Comparison of ENCODE assay signal across 1 cellular context in genomic region chr21:32727728-32728454, GRCh38.
TF ChIP-seq lines count a peak whose summit lies in the region.

SYNJ1 (minus strand) TSS chr21:32728013; CDS start chr21:32726895, 1,118 bp downstream.

TF ChIP-seq in K562, 482 proteins besides CTCF, POLR2A, EP300 and RAD21 (continued from another document and continues in another):
- no peak for TF ChIP-seq BRF2 (IDR thresholded peaks at IDR 0.05; ENCODE audit: borderline replicate concordance, insufficient read depth, insufficient read length)
- TF ChIP-seq ZNF384 (IDR thresholded peaks at IDR 0.05; ENCODE audit: low read depth, low read length): no peak
- no peak for TF ChIP-seq BDP1 (IDR thresholded peaks at IDR 0.05; ENCODE audit: insufficient read depth, insufficient read length)
- no peak for TF ChIP-seq ZNF280A (IDR thresholded peaks at IDR 0.05; ENCODE audit: low read depth, partially characterized antibody)
- peak; percentile 67; the same call in 1 of the 2 replicates for TF ChIP-seq ZNF12 (CRISPR knock-in tag; IDR thresholded peaks at IDR 0.05)
- peak; percentile 97 to 100 for TF ChIP-seq SIN3A (IDR thresholded peaks at IDR 0.05; ENCODE audit: borderline replicate concordance in 2 of 2, control insufficient read depth in 1 of 2, low read depth in 2 of 2, low read length in 2 of 2)
- TF ChIP-seq SP1 (CRISPR knock-in tag; IDR thresholded peaks at IDR 0.05): peak; percentile 89
- TF ChIP-seq GABPA (tag; conservative IDR thresholded peaks at IDR 0.05; ENCODE audit: low read depth): peak; percentile 98
- no peak for TF ChIP-seq CUX1 (CRISPR knock-in tag; IDR thresholded peaks at IDR 0.05)
- TF ChIP-seq ZFP36 (IDR thresholded peaks at IDR 0.05; ENCODE audit: low read depth, low read length, partially characterized antibody): no peak
- TF ChIP-seq TARDBP (IDR thresholded peaks at IDR 0.05): peak; percentile 68; the same call in 1 of the 2 replicates
- peak; percentile 85 for TF ChIP-seq KDM5B (IDR thresholded peaks at IDR 0.05; ENCODE audit: insufficient replicate concordance, low read depth, low read length)
- no peak for TF ChIP-seq MEIS2 (IDR thresholded peaks at IDR 0.05; ENCODE audit: partially characterized antibody)
- TF ChIP-seq ERF (CRISPR knock-in tag; IDR thresholded peaks at IDR 0.05): peak; percentile 84
- peak; percentile 17; the same call in 1 of the 2 replicates for TF ChIP-seq ZKSCAN1 (IDR thresholded peaks at IDR 0.05; ENCODE audit: low read depth, low read length)
- no peak for TF ChIP-seq THRAP3 (IDR thresholded peaks at IDR 0.05; ENCODE audit: borderline replicate concordance)
- TF ChIP-seq SMARCB1 (IDR thresholded peaks at IDR 0.05; ENCODE audit: insufficient read length, low read depth): no peak
- peak; percentile 84 for TF ChIP-seq ZNF232 (CRISPR knock-in tag; IDR thresholded peaks at IDR 0.05)
- TF ChIP-seq SAFB2 (IDR thresholded peaks at IDR 0.05; ENCODE audit: borderline replicate concordance, low read depth, low read length, severe bottlenecking): no peak
- no peak for TF ChIP-seq ZNF518B (CRISPR knock-in tag; IDR thresholded peaks at IDR 0.05)
- TF ChIP-seq SIX5 (IDR thresholded peaks at IDR 0.05; ENCODE audit: borderline replicate concordance in 1 of 2, insufficient read depth in 1 of 2, low read depth in 1 of 2, low read length in 2 of 2): no peak
- peak; percentile 37 for TF ChIP-seq HMGN3 (IDR thresholded peaks at IDR 0.05; ENCODE audit: borderline replicate concordance, extremely low read depth, insufficient read length, low read depth, low read length)
- TF ChIP-seq HMG20A (CRISPR knock-in tag; conservative IDR thresholded peaks at IDR 0.05): no peak
- peak; percentile 57; the same call in 1 of the 2 replicates for TF ChIP-seq MXI1 (IDR thresholded peaks at IDR 0.05; ENCODE audit: low read depth, low read length)
- TF ChIP-seq CREBBP (IDR thresholded peaks at IDR 0.05; ENCODE audit: low read depth, low read length): no peak
- peak; percentile 94 for TF ChIP-seq E2F8 (IDR thresholded peaks at IDR 0.05; ENCODE audit: low read depth, partially characterized antibody)
- TF ChIP-seq NONO (IDR thresholded peaks at IDR 0.05; ENCODE audit: low read depth in 2 of 2, low read length in 1 of 2): peak; percentile 54 to 65; a peak in 1 of 4 replicates
- TF ChIP-seq NUFIP1 (IDR thresholded peaks at IDR 0.05; ENCODE audit: partially characterized antibody): no peak
- TF ChIP-seq MAFK (IDR thresholded peaks at IDR 0.05; ENCODE audit: low read length): 0 out of 2 replicates have a peak, but pooled peaks have one; percentile 19
- TF ChIP-seq SIN3B (IDR thresholded peaks at IDR 0.05; ENCODE audit: low read depth): peak; percentile 36
- TF ChIP-seq ZNF785 (CRISPR knock-in tag; IDR thresholded peaks at IDR 0.05): no peak
- no peak for TF ChIP-seq ZNF830 (CRISPR knock-in tag; IDR thresholded peaks at IDR 0.05)
- TF ChIP-seq NFE2L1 (tag; IDR thresholded peaks at IDR 0.05; ENCODE audit: borderline replicate concordance, low read depth): no peak
- no peak for TF ChIP-seq ZBTB49 (CRISPR knock-in tag; IDR thresholded peaks at IDR 0.05; ENCODE audit: borderline replicate concordance)
- peak in 1 of 2 experiments; percentile 98 for TF ChIP-seq AFF1 (IDR thresholded peaks at IDR 0.05; ENCODE audit: low read depth in 1 of 2, partially characterized antibody in 2 of 2)
- no peak for TF ChIP-seq MCM7 (IDR thresholded peaks at IDR 0.05)
- TF ChIP-seq DMBX1 (CRISPR knock-in tag; IDR thresholded peaks at IDR 0.05; ENCODE audit: borderline replicate concordance): peak; percentile 89
- TF ChIP-seq TSC22D4 (tag; IDR thresholded peaks at IDR 0.05): no peak
